ENCODE assay signal across 1 cellular context in the genomic region with DNA sequence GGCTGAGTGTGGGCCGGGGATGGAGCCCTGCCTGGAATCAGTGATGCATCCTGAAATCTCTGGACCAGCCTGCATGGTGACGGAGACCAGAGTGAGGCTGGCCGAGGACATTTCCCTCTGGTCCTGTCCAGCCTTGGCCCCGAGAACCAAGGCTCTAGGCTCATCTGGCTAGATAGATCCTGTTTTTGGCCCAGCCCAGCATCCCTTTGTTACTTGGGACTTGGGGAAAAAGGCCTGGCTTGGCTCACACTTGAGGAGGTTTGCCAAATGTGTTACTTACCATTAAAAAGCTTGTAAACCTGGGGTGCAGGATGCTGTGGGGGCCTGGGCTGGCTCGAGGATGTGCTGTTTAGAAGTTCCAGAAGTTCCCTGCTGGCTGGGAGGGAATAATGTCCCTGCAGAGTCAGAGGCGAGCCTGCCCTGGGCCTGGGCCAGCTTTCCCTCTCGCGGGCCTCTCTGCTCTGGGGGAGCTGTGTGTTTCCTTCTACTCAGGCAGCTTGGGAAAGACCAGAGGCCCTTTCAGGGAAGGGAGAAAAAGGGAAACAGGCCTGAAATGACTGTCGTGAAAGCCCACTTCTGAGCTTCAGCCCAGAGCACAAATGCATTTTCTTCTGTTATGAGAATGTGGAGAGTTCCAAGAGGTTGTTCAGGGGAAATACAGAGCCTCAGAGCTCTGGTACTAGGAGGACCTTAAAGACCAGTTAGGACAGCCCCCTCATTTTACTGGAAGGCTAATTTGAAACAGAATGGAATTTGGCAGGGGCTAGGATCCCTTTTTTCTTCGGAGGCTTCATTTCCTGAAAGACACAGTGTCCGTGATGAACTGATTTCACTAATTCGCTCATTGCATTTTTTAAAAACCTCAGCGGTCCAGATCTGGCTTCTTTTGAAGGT.
A peak's percentile ranks its signal among the peaks of the same experiment; 100 is the strongest.
TF ChIP-seq lines count a peak whose summit lies in the region.

No MANE protein-coding gene starts in this region.

TF ChIP-seq in HEK293, 187 proteins besides CTCF, POLR2A, EP300 and RAD21 (continued from another document):
- 0 out of 2 replicates have a peak, but pooled peaks have one; percentile 33 for TF ChIP-seq ZNF24 (tag by site-specific recombination; IDR thresholded peaks at IDR 0.05)
- TF ChIP-seq ZBTB17 (tag by site-specific recombination; IDR thresholded peaks at IDR 0.05) = peak; percentile 62; the same call in 1 of the 2 replicates
- TF ChIP-seq ZIC2 (tag by site-specific recombination; IDR thresholded peaks at IDR 0.05) = peak; percentile 54
- TF ChIP-seq ZBTB8A (tag by site-specific recombination; IDR thresholded peaks at IDR 0.05) = peak; percentile 42; the same call in 1 of the 2 replicates
- no peak for TF ChIP-seq ZNF423 (tag by site-specific recombination; IDR thresholded peaks at IDR 0.05)
- no peak for TF ChIP-seq ZNF426 (tag by site-specific recombination; IDR thresholded peaks at IDR 0.05)
- peak; percentile 91 for TF ChIP-seq ZNF335 (tag by site-specific recombination; conservative IDR thresholded peaks at IDR 0.05)
- peak; percentile 65; the same call in 1 of the 2 replicates for TF ChIP-seq ZNF660 (tag by site-specific recombination; IDR thresholded peaks at IDR 0.05)
- no peak for TF ChIP-seq ZNF558 (tag by site-specific recombination; IDR thresholded peaks at IDR 0.05)
- no peak for TF ChIP-seq SCRT1 (tag by site-specific recombination; IDR thresholded peaks at IDR 0.05; ENCODE audit: borderline replicate concordance)
- TF ChIP-seq TCF7L2 (IDR thresholded peaks at IDR 0.05; ENCODE audit: borderline replicate concordance, low read depth, low read length) = no peak
- peak; percentile 43; the same call in 1 of the 2 replicates for TF ChIP-seq KLF8 (tag by site-specific recombination; IDR thresholded peaks at IDR 0.05)
- TF ChIP-seq ZNF391 (tag by site-specific recombination; IDR thresholded peaks at IDR 0.05; ENCODE audit: borderline replicate concordance, low read depth) = no peak
- TF ChIP-seq IKZF3 (tag by site-specific recombination; IDR thresholded peaks at IDR 0.05) = peak; percentile 58; the same call in 1 of the 2 replicates
- TF ChIP-seq, protein P1, sequence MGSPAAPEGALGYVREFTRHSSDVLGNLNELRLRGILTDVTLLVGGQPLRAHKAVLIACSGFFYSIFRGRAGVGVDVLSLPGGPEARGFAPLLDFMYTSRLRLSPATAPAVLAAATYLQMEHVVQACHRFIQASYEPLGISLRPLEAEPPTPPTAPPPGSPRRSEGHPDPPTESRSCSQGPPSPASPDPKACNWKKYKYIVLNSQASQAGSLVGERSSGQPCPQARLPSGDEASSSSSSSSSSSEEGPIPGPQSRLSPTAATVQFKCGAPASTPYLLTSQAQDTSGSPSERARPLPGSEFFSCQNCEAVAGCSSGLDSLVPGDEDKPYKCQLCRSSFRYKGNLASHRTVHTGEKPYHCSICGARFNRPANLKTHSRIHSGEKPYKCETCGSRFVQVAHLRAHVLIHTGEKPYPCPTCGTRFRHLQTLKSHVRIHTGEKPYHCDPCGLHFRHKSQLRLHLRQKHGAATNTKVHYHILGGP (tag by site-specific recombination; IDR thresholded peaks at IDR 0.05) = no peak
- peak; percentile 43; the same call in 1 of the 2 replicates for TF ChIP-seq ZSCAN30 (tag by site-specific recombination; IDR thresholded peaks at IDR 0.05)
- TF ChIP-seq, protein P2, sequence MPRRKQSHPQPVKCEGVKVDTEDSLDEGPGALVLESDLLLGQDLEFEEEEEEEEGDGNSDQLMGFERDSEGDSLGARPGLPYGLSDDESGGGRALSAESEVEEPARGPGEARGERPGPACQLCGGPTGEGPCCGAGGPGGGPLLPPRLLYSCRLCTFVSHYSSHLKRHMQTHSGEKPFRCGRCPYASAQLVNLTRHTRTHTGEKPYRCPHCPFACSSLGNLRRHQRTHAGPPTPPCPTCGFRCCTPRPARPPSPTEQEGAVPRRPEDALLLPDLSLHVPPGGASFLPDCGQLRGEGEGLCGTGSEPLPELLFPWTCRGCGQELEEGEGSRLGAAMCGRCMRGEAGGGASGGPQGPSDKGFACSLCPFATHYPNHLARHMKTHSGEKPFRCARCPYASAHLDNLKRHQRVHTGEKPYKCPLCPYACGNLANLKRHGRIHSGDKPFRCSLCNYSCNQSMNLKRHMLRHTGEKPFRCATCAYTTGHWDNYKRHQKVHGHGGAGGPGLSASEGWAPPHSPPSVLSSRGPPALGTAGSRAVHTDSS (tag by site-specific recombination; IDR thresholded peaks at IDR 0.05) = no peak
- TF ChIP-seq ZNF302 (tag by site-specific recombination; IDR thresholded peaks at IDR 0.05; ENCODE audit: low read depth) = no peak
- peak; percentile 73; the same call in 1 of the 2 replicates for TF ChIP-seq ZBTB48 (tag by site-specific recombination; IDR thresholded peaks at IDR 0.05)
- TF ChIP-seq ZNF266 (tag by site-specific recombination; IDR thresholded peaks at IDR 0.05; ENCODE audit: low read depth) = no peak
- TF ChIP-seq, protein P3, sequence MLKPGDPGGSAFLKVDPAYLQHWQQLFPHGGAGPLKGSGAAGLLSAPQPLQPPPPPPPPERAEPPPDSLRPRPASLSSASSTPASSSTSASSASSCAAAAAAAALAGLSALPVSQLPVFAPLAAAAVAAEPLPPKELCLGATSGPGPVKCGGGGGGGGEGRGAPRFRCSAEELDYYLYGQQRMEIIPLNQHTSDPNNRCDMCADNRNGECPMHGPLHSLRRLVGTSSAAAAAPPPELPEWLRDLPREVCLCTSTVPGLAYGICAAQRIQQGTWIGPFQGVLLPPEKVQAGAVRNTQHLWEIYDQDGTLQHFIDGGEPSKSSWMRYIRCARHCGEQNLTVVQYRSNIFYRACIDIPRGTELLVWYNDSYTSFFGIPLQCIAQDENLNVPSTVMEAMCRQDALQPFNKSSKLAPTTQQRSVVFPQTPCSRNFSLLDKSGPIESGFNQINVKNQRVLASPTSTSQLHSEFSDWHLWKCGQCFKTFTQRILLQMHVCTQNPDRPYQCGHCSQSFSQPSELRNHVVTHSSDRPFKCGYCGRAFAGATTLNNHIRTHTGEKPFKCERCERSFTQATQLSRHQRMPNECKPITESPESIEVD (tag by site-specific recombination; IDR thresholded peaks at IDR 0.05) = 0 out of 2 replicates have a peak, but pooled peaks have one; percentile 6
- TF ChIP-seq GLIS2 (tag by site-specific recombination; IDR thresholded peaks at IDR 0.05) = no peak
- TF ChIP-seq KLF10 (tag by site-specific recombination; IDR thresholded peaks at IDR 0.05) = 0 out of 2 replicates have a peak, but pooled peaks have one; percentile 24
- TF ChIP-seq ZNF140 (tag by site-specific recombination; IDR thresholded peaks at IDR 0.05) = no peak
- TF ChIP-seq, protein P4, sequence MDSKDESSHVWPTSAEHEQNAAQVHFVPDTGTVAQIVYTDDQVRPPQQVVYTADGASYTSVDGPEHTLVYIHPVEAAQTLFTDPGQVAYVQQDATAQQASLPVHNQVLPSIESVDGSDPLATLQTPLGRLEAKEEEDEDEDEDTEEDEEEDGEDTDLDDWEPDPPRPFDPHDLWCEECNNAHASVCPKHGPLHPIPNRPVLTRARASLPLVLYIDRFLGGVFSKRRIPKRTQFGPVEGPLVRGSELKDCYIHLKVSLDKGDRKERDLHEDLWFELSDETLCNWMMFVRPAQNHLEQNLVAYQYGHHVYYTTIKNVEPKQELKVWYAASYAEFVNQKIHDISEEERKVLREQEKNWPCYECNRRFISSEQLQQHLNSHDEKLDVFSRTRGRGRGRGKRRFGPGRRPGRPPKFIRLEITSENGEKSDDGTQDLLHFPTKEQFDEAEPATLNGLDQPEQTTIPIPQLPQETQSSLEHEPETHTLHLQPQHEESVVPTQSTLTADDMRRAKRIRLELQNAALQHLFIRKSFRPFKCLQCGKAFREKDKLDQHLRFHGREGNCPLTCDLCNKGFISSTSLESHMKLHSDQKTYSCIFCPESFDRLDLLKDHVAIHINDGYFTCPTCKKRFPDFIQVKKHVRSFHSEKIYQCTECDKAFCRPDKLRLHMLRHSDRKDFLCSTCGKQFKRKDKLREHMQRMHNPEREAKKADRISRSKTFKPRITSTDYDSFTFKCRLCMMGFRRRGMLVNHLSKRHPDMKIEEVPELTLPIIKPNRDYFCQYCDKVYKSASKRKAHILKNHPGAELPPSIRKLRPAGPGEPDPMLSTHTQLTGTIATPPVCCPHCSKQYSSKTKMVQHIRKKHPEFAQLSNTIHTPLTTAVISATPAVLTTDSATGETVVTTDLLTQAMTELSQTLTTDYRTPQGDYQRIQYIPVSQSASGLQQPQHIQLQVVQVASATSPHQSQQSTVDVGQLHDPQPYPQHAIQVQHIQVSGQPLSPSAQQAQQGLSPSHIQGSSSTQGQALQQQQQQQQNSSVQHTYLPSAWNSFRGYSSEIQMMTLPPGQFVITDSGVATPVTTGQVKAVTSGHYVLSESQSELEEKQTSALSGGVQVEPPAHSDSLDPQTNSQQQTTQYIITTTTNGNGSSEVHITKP (tag by site-specific recombination; IDR thresholded peaks at IDR 0.05) = peak; percentile 95
- TF ChIP-seq, protein P5, sequence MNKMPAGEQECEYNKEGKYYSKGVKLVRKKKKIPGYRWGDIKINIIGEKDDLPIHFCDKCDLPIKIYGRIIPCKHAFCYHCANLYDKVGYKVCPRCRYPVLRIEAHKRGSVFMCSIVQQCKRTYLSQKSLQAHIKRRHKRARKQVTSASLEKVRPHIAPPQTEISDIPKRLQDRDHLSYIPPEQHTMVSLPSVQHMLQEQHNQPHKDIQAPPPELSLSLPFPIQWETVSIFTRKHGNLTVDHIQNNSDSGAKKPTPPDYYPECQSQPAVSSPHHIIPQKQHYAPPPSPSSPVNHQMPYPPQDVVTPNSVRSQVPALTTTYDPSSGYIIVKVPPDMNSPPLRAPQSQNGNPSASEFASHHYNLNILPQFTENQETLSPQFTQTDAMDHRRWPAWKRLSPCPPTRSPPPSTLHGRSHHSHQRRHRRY (tag by site-specific recombination; IDR thresholded peaks at IDR 0.05) = no peak
- TF ChIP-seq ZNF169 (tag by site-specific recombination; IDR thresholded peaks at IDR 0.05) = no peak
